In genomic region chr5:1157461-1157986, GRCh38 we compare ENCODE assay signal across 9 cellular contexts. TPM values are rescaled to one million over a fixed set of nuclear protein-coding genes. Genes with fewer than 3 reads are reported as not detected.
"Had no signal": no experiment of that assay in that cellular context is flagged by ENCODE, and none has a peak within 500 bp of the region (broad histone marks: within the 10 kb centered on the region; RNA-seq: fewer than 3 reads in every experiment).

No MANE protein-coding gene starts in this region.

RNA-seq across cellular contexts. Expression of gene SLC6A19, which starts 43.9 kb away (rescaled TPM):
- total RNA-seq: activated CD8-positive, alpha-beta memory T cell treated with anti-CD3 and anti-CD28 coated beads for 36 hours; activated naive CD4-positive, alpha-beta T cell treated with anti-CD3 and anti-CD28 coated beads for 36 hours; endothelial cell of umbilical vein; esophagus mucosa; left ventricle myocardium inferior; lung microvascular endothelial cell; T-helper 17 cell; thoracic aorta had no signal
- polyA plus RNA-seq: endothelial cell of umbilical vein, ovary had no signal
